Comparison of ENCODE assay signal across 2 cellular contexts in the genomic region with DNA sequence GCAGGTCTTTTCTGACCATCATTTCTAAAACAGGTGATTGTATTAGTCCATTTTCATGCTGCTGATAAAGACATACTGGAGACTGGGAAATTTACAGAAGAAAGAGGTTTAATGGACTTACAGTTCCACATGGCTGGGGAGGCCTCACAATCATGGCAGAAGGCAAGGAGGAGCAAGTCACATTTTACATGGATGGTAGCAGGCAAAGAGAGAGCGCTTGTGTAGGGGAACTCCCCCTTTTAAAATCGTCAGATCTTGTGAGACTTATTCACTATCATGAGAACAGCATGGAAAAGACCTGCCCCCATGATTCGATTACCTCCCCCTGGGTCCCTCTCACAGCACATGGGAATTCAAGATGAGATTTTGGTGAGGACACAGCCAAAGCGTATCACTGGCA.
TF ChIP-seq lines count a peak whose summit lies in the region.

No MANE protein-coding gene starts in this region.

TF ChIP-seq in K562, 482 proteins besides CTCF, POLR2A, EP300 and RAD21:
- TF ChIP-seq ZNF431 (CRISPR knock-in tag; IDR thresholded peaks at IDR 0.05) = peak; percentile 87

TF ChIP-seq in HepG2, 621 proteins besides CTCF, POLR2A, EP300 and RAD21:
- TF ChIP-seq ZNF431 (CRISPR knock-in tag; IDR thresholded peaks at IDR 0.05; ENCODE audit: borderline replicate concordance, low read depth) = peak; percentile 81; the same call in 1 of the 2 replicates
